Comparison of ENCODE assay signal across 8 cellular contexts in the genomic region with DNA sequence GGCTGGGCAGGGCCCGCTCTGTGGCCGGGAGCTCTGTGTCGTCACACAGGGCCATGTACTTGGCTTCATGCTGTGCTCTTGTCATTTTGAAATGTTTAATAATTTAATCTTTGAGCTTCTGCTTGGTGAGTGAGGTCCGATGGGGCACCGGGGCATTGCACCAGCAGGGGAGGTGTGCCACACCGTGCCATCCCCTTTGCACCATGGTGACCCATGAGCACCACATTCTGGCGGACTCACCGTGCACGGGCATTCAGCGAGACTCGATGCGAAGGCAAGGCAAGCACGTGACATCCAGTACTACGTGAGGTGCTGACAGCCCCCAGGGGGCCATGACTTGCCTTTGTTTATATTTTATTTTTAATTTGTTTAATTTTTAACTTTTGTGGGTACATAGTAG.
"Had no signal": no experiment of that assay in that cellular context is flagged by ENCODE, and none has a peak within 500 bp of the region (broad histone marks: within the 10 kb centered on the region; RNA-seq: fewer than 3 reads in every experiment).

No MANE protein-coding gene starts in this region.

- FAIRE-seq: HepG2 had no signal

- H3K4me1 ChIP-seq: HAP-1 had no signal

- H3K4me3 ChIP-seq: GM23248, HAP-1 had no signal

- H2AFZ ChIP-seq: GM23248 had no signal

- H3K36me3 ChIP-seq: HAP-1 had no signal

- DNase-seq: GM23248, GOT3, H7, KBM-7 had no signal

- H3K9me3 ChIP-seq: HAP-1 had no signal

- ATAC-seq: HCT116, HepG2 had no signal

- H3K9ac ChIP-seq: GM23248 had no signal

- H3K27ac ChIP-seq: GM23248, HL-60 had no signal
